Comparison of ENCODE assay signal across 32 cellular contexts in the genomic region with DNA sequence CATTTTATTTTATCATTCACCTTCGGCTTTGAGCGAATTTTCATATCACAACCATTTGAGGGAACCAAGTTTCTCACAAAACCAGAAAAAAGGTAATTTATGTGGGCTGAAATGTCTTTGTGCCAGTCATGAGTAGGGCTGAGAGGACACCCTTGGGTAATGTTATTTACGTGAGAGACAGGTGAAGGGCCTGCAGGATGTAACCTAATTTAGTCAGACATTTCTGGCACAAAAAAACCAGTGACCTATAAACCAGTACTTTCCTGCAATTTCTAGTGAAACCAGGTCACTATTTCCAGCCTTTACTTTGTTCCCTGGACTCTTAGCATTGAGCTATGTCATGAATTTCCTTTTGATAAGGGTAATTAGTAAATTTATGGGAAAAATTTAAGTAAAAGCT.
"Had no signal": no experiment of that assay in that cellular context is flagged by ENCODE, and none has a peak within 500 bp of the region (broad histone marks: within the 10 kb centered on the region; RNA-seq: fewer than 3 reads in every experiment).

No MANE protein-coding gene starts in this region.

- FAIRE-seq: colon had no signal

- H3K9me3 ChIP-seq: ascending aorta, breast epithelium, esophagus muscularis mucosa, gastrocnemius medialis, heart left ventricle had no signal

- H3K4me1 ChIP-seq: ascending aorta, breast epithelium, esophagus muscularis mucosa, gastrocnemius medialis had no signal

- H3K27ac ChIP-seq: ascending aorta, breast epithelium, cardiac muscle cell, esophagus muscularis mucosa, foreskin keratinocyte, gastrocnemius medialis, heart left ventricle, WERI-Rb-1 had no signal

- H3K36me3 ChIP-seq: ascending aorta, breast epithelium, cardiac muscle cell, esophagus muscularis mucosa, gastrocnemius medialis, heart left ventricle, WERI-Rb-1 had no signal

- H3K4me3 ChIP-seq: ascending aorta, breast epithelium, cardiac muscle cell, esophagus muscularis mucosa, gastrocnemius medialis, heart left ventricle had no signal

- DNase-seq: activated B cell treated with CpG ODN at 0.5 μM for 24 hours; activated CD4-positive, alpha-beta T cell treated with anti-CD3 and anti-CD28 coated beads for 48 hours; activated CD4-positive, alpha-beta T cell treated with anti-CD3 and anti-CD28 coated beads, Interleukin-2, amount 50 U/mL, for 1 hour; activated CD4-positive, alpha-beta T cell treated with anti-CD3 and anti-CD28 coated beads, Interleukin-2, amount 50 U/mL, for 48 hours; activated CD8-positive, alpha-beta memory T cell treated with anti-CD3 and anti-CD28 coated beads for 24 hours; activated CD8-positive, alpha-beta T cell treated with anti-CD3 and anti-CD28 coated beads for 36 hours; activated effector memory CD4-positive, alpha-beta T cell treated with Interleukin-2 at 50 U/mL for 16 hours; activated gamma-delta T cell treated with Interleukin-2 at 50 U/mL for 16 hours; activated naive CD4-positive, alpha-beta T cell treated with anti-CD3 and anti-CD28 coated beads for 36 hours; activated naive CD8-positive, alpha-beta T cell treated with anti-CD3 and anti-CD28 coated beads for 36 hours; activated T-cell treated with anti-CD3 and anti-CD28 coated beads, Interleukin-2, amount 50 U/mL, for 4 hours; central memory CD4-positive, alpha-beta T cell; cortex of kidney; dermis blood vessel endothelial cell; effector CD4-positive, alpha-beta T cell; effector memory CD8-positive, alpha-beta T cell; erythroblast; foreskin keratinocyte; gastrocnemius medialis; glutamatergic neuron; heart left ventricle; T-helper 1 cell; T-helper 17 cell; T1000; WERI-Rb-1 had no signal

- H3K27me3 ChIP-seq: ascending aorta, breast epithelium, cardiac muscle cell, esophagus muscularis mucosa, foreskin keratinocyte, gastrocnemius medialis, heart left ventricle had no signal

- ATAC-seq: activated CD4-positive, CD25-positive, alpha-beta regulatory T cell treated with anti-CD3 and anti-CD28 coated beads, Interleukin-2, amount 50 U/mL, for 24 hours; activated CD8-positive, alpha-beta T cell treated with anti-CD3 and anti-CD28 coated beads for 36 hours; activated T-cell treated with anti-CD3 and anti-CD28 coated beads, Interleukin-2, amount 50 U/mL, for 4 hours; activated T-helper 17 cell treated with anti-CD3 and anti-CD28 coated beads, Interleukin-2, amount 50 U/mL, for 72 hours; effector memory CD8-positive, alpha-beta T cell; gastrocnemius medialis; heart left ventricle; T-helper 17 cell had no signal
